In genomic region chr19:12939908-12940533, GRCh38 we compare ENCODE assay signal across 8 cellular contexts. TPM values are rescaled to one million over a fixed set of nuclear protein-coding genes. Genes with fewer than 3 reads are reported as not detected.
DNase-seq lines count a peak whose midpoint lies in the region; ATAC-seq lines count a peak whose summit lies in the region.

No MANE protein-coding gene starts in this region.

- peaks cover 16% of the 10 kb centered on the region for H3K4me1 ChIP-seq in iPS-18a (ENCODE audit: control insufficient read depth, low read depth, low read length)

- no peaks in the 10 kb centered on the region for H3K27me3 ChIP-seq in iPS-18a (ENCODE audit: control insufficient read depth, insufficient read depth, low read length)

- peaks cover 70% of the 10 kb centered on the region for H3K36me3 Mint-ChIP-seq in activated T-helper 17 cell treated with anti-CD3 and anti-CD28 coated beads, Interleukin-2, amount 50 U/mL, for 72 hours (ENCODE audit: low read depth)
- H3K36me3 Mint-ChIP-seq in stimulated activated naive B cell treated with anti-CD40 and anti-IgM and Interleukin-4, amounts not matched to agents 10 μg/mL and 1 μg/mL and 100 μg/mL, for 72 hours = peaks cover 58 to 66% of the 10 kb centered on the region in 2 donors

- no peaks in the 10 kb centered on the region for H3K27me3 Mint-ChIP-seq in activated T-helper 17 cell treated with anti-CD3 and anti-CD28 coated beads, Interleukin-2, amount 50 U/mL, for 72 hours
- no peaks in the 10 kb centered on the region for H3K27me3 Mint-ChIP-seq in stimulated activated naive B cell treated with anti-CD40 and anti-IgM and Interleukin-4, amounts not matched to agents 10 μg/mL and 1 μg/mL and 100 μg/mL, for 72 hours

- H3K4me1 Mint-ChIP-seq in activated T-helper 17 cell treated with anti-CD3 and anti-CD28 coated beads, Interleukin-2, amount 50 U/mL, for 72 hours = peaks cover 6% of the 10 kb centered on the region
- peaks cover 51 to 84% of the 10 kb centered on the region in 2 donors for H3K4me1 Mint-ChIP-seq in stimulated activated naive B cell treated with anti-CD40 and anti-IgM and Interleukin-4, amounts not matched to agents 10 μg/mL and 1 μg/mL and 100 μg/mL, for 72 hours

- H3K9me3 ChIP-seq in iPS-18a (ENCODE audit: control insufficient read depth, low read depth, low read length) = no peaks in the 10 kb centered on the region

- peak overlapping the region; percentile 88 for H3K9ac ChIP-seq in iPS-18a (ENCODE audit: low read length)

- peak overlapping the region; percentile 97 for H3K4me3 Mint-ChIP-seq in activated T-helper 17 cell treated with anti-CD3 and anti-CD28 coated beads, Interleukin-2, amount 50 U/mL, for 72 hours
- peak overlapping the region; percentile 98 to 99 for H3K4me3 Mint-ChIP-seq in stimulated activated naive B cell treated with anti-CD40 and anti-IgM and Interleukin-4, amounts not matched to agents 10 μg/mL and 1 μg/mL and 100 μg/mL, for 72 hours

- H3K27ac ChIP-seq in iPS-18a (ENCODE audit: low read length) = no peak overlapping the region

- DNase-seq in DMS53 (lab: John Stamatoyannopoulos, UW) (peak; percentile 23), DMS53 treated with DMSO at 0.1 percent for 48 hours (lab: John Stamatoyannopoulos, UW; ENCODE audit: unreplicated experiment) (no peak), ecto neural progenitor cell (ENCODE audit: low spot score) (no peak), NCI-H510A treated with DMSO at 0.1 percent for 48 hours (lab: John Stamatoyannopoulos, UW) (no peak)
- DNase-seq in stimulated activated naive B cell treated with anti-CD40 and anti-IgM and Interleukin-4, amounts not matched to agents 10 μg/mL and 1 μg/mL and 100 μg/mL, for 72 hours = no peak

- H3K36me3 ChIP-seq in iPS-18a (ENCODE audit: control insufficient read depth, low read depth, low read length) = peaks cover 52% of the 10 kb centered on the region

- peak overlapping the region; percentile 95 for H3K27ac Mint-ChIP-seq in activated T-helper 17 cell treated with anti-CD3 and anti-CD28 coated beads, Interleukin-2, amount 50 U/mL, for 72 hours
- peak overlapping the region; percentile 98 for H3K27ac Mint-ChIP-seq in stimulated activated naive B cell treated with anti-CD40 and anti-IgM and Interleukin-4, amounts not matched to agents 10 μg/mL and 1 μg/mL and 100 μg/mL, for 72 hours

- H3K4me3 ChIP-seq in iPS-18a (ENCODE audit: low read length) = peak overlapping the region; percentile 97

- ATAC-seq in activated T-helper 17 cell treated with anti-CD3 and anti-CD28 coated beads, Interleukin-2, amount 50 U/mL, for 72 hours (replicated peaks) = no peak
- no peak for ATAC-seq in stimulated activated naive B cell treated with anti-CD40 and anti-IgM and Interleukin-4, amounts not matched to agents 10 μg/mL and 1 μg/mL and 100 μg/mL, for 72 hours (replicated peaks)
- no peak for ATAC-seq in GM19023 (IDR thresholded peaks at IDR 0.05; ENCODE audit: unreplicated experiment)

- H3K9me3 Mint-ChIP-seq in activated T-helper 17 cell treated with anti-CD3 and anti-CD28 coated beads, Interleukin-2, amount 50 U/mL, for 72 hours = no peaks in the 10 kb centered on the region
- peaks cover 0 to under 1% of the 10 kb centered on the region in 2 donors for H3K9me3 Mint-ChIP-seq in stimulated activated naive B cell treated with anti-CD40 and anti-IgM and Interleukin-4, amounts not matched to agents 10 μg/mL and 1 μg/mL and 100 μg/mL, for 72 hours

RNA-seq across cellular contexts. Expression of gene CALR, which starts 1.6 kb away (rescaled TPM):
- 100 to 1,000 TPM; 502 to 770 TPM for total RNA-seq in activated T-helper 17 cell treated with anti-CD3 and anti-CD28 coated beads, Interleukin-2, amount 50 U/mL, for 72 hours

RNA-seq across cellular contexts. Expression of gene RAD23A, which starts 5.6 kb away (rescaled TPM):
- 100 to 1,000 TPM; 129 to 156 TPM for total RNA-seq in activated T-helper 17 cell treated with anti-CD3 and anti-CD28 coated beads, Interleukin-2, amount 50 U/mL, for 72 hours

RNA-seq across cellular contexts. Expression of gene FARSA, which starts 6.5 kb away (rescaled TPM):
- 100 to 1,000 TPM in 1 of 2 donors, 10 to 100 TPM in 1; 87.9 to 130 TPM for total RNA-seq in activated T-helper 17 cell treated with anti-CD3 and anti-CD28 coated beads, Interleukin-2, amount 50 U/mL, for 72 hours

RNA-seq across cellular contexts. Expression of gene GADD45GIP1, which starts 17.0 kb away (rescaled TPM):
- 10 to 100 TPM; 17.0 to 27.9 TPM for total RNA-seq in activated T-helper 17 cell treated with anti-CD3 and anti-CD28 coated beads, Interleukin-2, amount 50 U/mL, for 72 hours

RNA-seq across cellular contexts. Expression of gene SYCE2, which starts 20.9 kb away (rescaled TPM):
- 1 to 10 TPM; 1.6 to 6.2 TPM for total RNA-seq in activated T-helper 17 cell treated with anti-CD3 and anti-CD28 coated beads, Interleukin-2, amount 50 U/mL, for 72 hours
